ENCODE assay signal across 12 cellular contexts in the genomic region with DNA sequence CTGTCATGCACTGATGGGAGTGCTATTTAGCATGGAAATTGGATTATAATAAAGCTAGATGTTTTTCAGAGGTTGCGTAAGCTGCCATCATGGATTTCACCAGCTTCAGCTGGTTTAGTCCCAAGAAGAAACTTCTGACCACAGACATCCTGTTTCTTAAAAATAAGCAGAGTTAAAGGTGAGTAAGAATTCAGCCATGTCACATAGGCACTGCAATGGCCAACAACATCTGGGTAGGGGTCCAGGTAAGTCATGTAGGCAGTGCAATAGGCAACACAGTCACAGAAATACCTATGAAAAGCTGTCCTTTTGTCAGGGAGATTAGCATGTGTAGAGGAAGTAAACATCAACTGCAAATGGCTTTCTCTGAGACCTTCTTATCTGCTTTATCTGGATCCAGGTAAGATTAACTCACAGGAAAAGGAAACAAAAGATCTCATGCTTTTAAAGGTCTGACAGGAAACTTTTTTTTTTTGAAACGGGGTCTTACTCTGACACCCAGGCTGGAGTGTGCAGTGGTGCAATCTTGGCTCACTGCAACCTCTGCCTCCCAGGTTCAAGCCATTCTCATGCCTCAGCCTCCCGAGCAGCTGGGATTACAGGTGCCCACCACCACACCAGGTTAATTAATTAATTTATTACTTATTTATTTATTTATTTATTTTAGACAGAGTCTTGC. TPM values are rescaled to one million over a fixed set of nuclear protein-coding genes. Genes with fewer than 3 reads are reported as not detected.
DNase-seq lines count a peak whose midpoint lies in the region; ATAC-seq lines count a peak whose summit lies in the region.
"Not testable (repeated sequence)": the region's sequence is repeated elsewhere in the genome, so short reads cannot be mapped to it uniquely, and the experiment has no call there.
"Had no signal": no experiment of that assay in that cellular context is flagged by ENCODE, and none has a peak within 500 bp of the region (broad histone marks: within the 10 kb centered on the region; RNA-seq: fewer than 3 reads in every experiment).

No MANE protein-coding gene starts in this region.

- H3K9me3 ChIP-seq in CD8-positive, alpha-beta memory T cell (ENCODE audit: low read length) = not testable (repeated sequence)

- peak; percentile 47 for ATAC-seq in activated T-helper 17 cell treated with anti-CD3 and anti-CD28 coated beads, Interleukin-2, amount 50 U/mL, for 72 hours (replicated peaks)
- peak; percentile 29 for ATAC-seq in stimulated activated naive CD8-positive, alpha-beta T cell treated with anti-CD3 and anti-CD28 coated beads, Interleukin-15, Interleukin-2, amounts not matched to agents 100 U/mL and 50 U/mL, for 24 hours

- DNase-seq in CD8-positive, alpha-beta memory T cell = peak in 2 of 5 donors; percentile 34 to 55
- DNase-seq in T-helper 2 cell treated with Interferon-gamma antibody and Interleukin-4, amounts not matched to agents 5 μg/mL and 100 μg/mL, for 36 hours (ENCODE audit: low spot score); activated CD4-positive, alpha-beta memory T cell treated with anti-CD3 and anti-CD28 coated beads, Interleukin-2, amount 10 ng/mL, durations not matched to agents 7 days and 5 days; activated naive CD8-positive, alpha-beta T cell treated with anti-CD3 and anti-CD28 coated beads for 36 hours; immature natural killer cell; stimulated activated naive CD8-positive, alpha-beta T cell treated with anti-CD3 and anti-CD28 coated beads, Interleukin-15, Interleukin-2, amounts not matched to agents 100 U/mL and 50 U/mL, for 24 hours: not testable (repeated sequence)

- not testable (repeated sequence) for H3K4me1 ChIP-seq in CD8-positive, alpha-beta memory T cell (ENCODE audit: insufficient read depth, low read length)

- H3K36me3 Mint-ChIP-seq in CD8-positive, alpha-beta memory T cell = peaks cover 0 to 11% (median 0%) of the 10 kb centered on the region in 3 donors
- not testable (repeated sequence) for H3K36me3 Mint-ChIP-seq in T-helper 2 cell treated with Interferon-gamma antibody and Interleukin-4, amounts not matched to agents 5 μg/mL and 100 μg/mL, for 36 hours (ENCODE audit: low read depth); activated CD4-positive, alpha-beta memory T cell treated with anti-CD3 and anti-CD28 coated beads, Interleukin-2, amount 10 ng/mL, durations not matched to agents 7 days and 5 days (ENCODE audit: low read depth); activated T-helper 17 cell treated with anti-CD3 and anti-CD28 coated beads, Interleukin-2, amount 50 U/mL, for 72 hours (ENCODE audit: low read depth); activated naive CD8-positive, alpha-beta T cell treated with anti-CD3 and anti-CD28 coated beads for 36 hours; immature natural killer cell

- POLR2A ChIA-PET in CD8-positive, alpha-beta memory T cell (lab: Charles Lee); activated CD4-positive, alpha-beta memory T cell treated with anti-CD3 and anti-CD28 coated beads, Interleukin-2, amount 10 ng/mL, durations not matched to agents 7 days and 5 days (lab: Charles Lee): not testable (repeated sequence)

- CTCF ChIA-PET in CD8-positive, alpha-beta memory T cell (lab: Charles Lee); activated CD4-positive, alpha-beta memory T cell treated with anti-CD3 and anti-CD28 coated beads, Interleukin-2, amount 10 ng/mL, durations not matched to agents 7 days and 5 days (lab: Charles Lee): not testable (repeated sequence)

- not testable (repeated sequence) for H3K36me3 ChIP-seq in CD8-positive, alpha-beta memory T cell (ENCODE audit: insufficient read depth, low read length)

- peak overlapping the region in 6 of 7 donors; percentile 15 to 65 (median 54) for H3K4me3 Mint-ChIP-seq in CD8-positive, alpha-beta memory T cell
- H3K4me3 Mint-ChIP-seq in T-helper 2 cell treated with Interferon-gamma antibody and Interleukin-4, amounts not matched to agents 5 μg/mL and 100 μg/mL, for 36 hours; activated CD4-positive, alpha-beta memory T cell treated with anti-CD3 and anti-CD28 coated beads, Interleukin-2, amount 10 ng/mL, durations not matched to agents 7 days and 5 days; activated T-helper 17 cell treated with anti-CD3 and anti-CD28 coated beads, Interleukin-2, amount 50 U/mL, for 72 hours; activated naive CD8-positive, alpha-beta T cell treated with anti-CD3 and anti-CD28 coated beads for 36 hours: not testable (repeated sequence)
- H3K4me3 Mint-ChIP-seq in immature natural killer cell = peak overlapping the region in 1 of 5 donors; percentile 30

- not testable (repeated sequence) for H3K27me3 ChIP-seq in CD8-positive, alpha-beta memory T cell (ENCODE audit: insufficient read depth, low read length, poor library complexity, severe bottlenecking)

- not testable (repeated sequence) for H3K27me3 Mint-ChIP-seq in CD8-positive, alpha-beta memory T cell; T-helper 2 cell treated with Interferon-gamma antibody and Interleukin-4, amounts not matched to agents 5 μg/mL and 100 μg/mL, for 36 hours (ENCODE audit: low read depth); activated CD4-positive, alpha-beta memory T cell treated with anti-CD3 and anti-CD28 coated beads, Interleukin-2, amount 10 ng/mL, durations not matched to agents 7 days and 5 days; activated T-helper 17 cell treated with anti-CD3 and anti-CD28 coated beads, Interleukin-2, amount 50 U/mL, for 72 hours; activated naive CD8-positive, alpha-beta T cell treated with anti-CD3 and anti-CD28 coated beads for 36 hours; immature natural killer cell (ENCODE audit: low read depth in 3 of 3)

- not testable (repeated sequence) for H3K27ac ChIP-seq in CD8-positive, alpha-beta memory T cell (ENCODE audit: low read depth, low read length)

- not testable (repeated sequence) for H3K4me3 ChIP-seq in CD8-positive, alpha-beta memory T cell (ENCODE audit: low read length)

- H3K9me3 Mint-ChIP-seq in CD8-positive, alpha-beta memory T cell; T-helper 2 cell treated with Interferon-gamma antibody and Interleukin-4, amounts not matched to agents 5 μg/mL and 100 μg/mL, for 36 hours; activated CD4-positive, alpha-beta memory T cell treated with anti-CD3 and anti-CD28 coated beads, Interleukin-2, amount 10 ng/mL, durations not matched to agents 7 days and 5 days; activated T-helper 17 cell treated with anti-CD3 and anti-CD28 coated beads, Interleukin-2, amount 50 U/mL, for 72 hours; activated naive CD8-positive, alpha-beta T cell treated with anti-CD3 and anti-CD28 coated beads for 36 hours; immature natural killer cell: not testable (repeated sequence)

- H3K4me1 Mint-ChIP-seq in CD8-positive, alpha-beta memory T cell = peaks cover 20 to 33% (median 20%) of the 10 kb centered on the region in 3 donors
- peaks cover 16% of the 10 kb centered on the region for H3K4me1 Mint-ChIP-seq in T-helper 2 cell treated with Interferon-gamma antibody and Interleukin-4, amounts not matched to agents 5 μg/mL and 100 μg/mL, for 36 hours (ENCODE audit: low read depth)
- H3K4me1 Mint-ChIP-seq in activated CD4-positive, alpha-beta memory T cell treated with anti-CD3 and anti-CD28 coated beads, Interleukin-2, amount 10 ng/mL, durations not matched to agents 7 days and 5 days = peaks cover 27% of the 10 kb centered on the region
- H3K4me1 Mint-ChIP-seq in activated T-helper 17 cell treated with anti-CD3 and anti-CD28 coated beads, Interleukin-2, amount 50 U/mL, for 72 hours = not testable (repeated sequence)
- peaks cover 15% of the 10 kb centered on the region for H3K4me1 Mint-ChIP-seq in activated naive CD8-positive, alpha-beta T cell treated with anti-CD3 and anti-CD28 coated beads for 36 hours
- peaks cover 15 to 20% of the 10 kb centered on the region in 2 donors for H3K4me1 Mint-ChIP-seq in immature natural killer cell

- peak overlapping the region; percentile 29 to 90 (median 88) for H3K27ac Mint-ChIP-seq in CD8-positive, alpha-beta memory T cell
- peak overlapping the region; percentile 75 for H3K27ac Mint-ChIP-seq in T-helper 2 cell treated with Interferon-gamma antibody and Interleukin-4, amounts not matched to agents 5 μg/mL and 100 μg/mL, for 36 hours
- peak overlapping the region; percentile 83 for H3K27ac Mint-ChIP-seq in activated CD4-positive, alpha-beta memory T cell treated with anti-CD3 and anti-CD28 coated beads, Interleukin-2, amount 10 ng/mL, durations not matched to agents 7 days and 5 days
- H3K27ac Mint-ChIP-seq in activated T-helper 17 cell treated with anti-CD3 and anti-CD28 coated beads, Interleukin-2, amount 50 U/mL, for 72 hours = not testable (repeated sequence)
- H3K27ac Mint-ChIP-seq in activated naive CD8-positive, alpha-beta T cell treated with anti-CD3 and anti-CD28 coated beads for 36 hours = peak overlapping the region; percentile 74
- H3K27ac Mint-ChIP-seq in immature natural killer cell = peak overlapping the region in 4 of 6 donors; percentile 45 to 71 (median 64)

RNA-seq across cellular contexts. Expression of gene PPIAL4A, which starts 48.0 kb away (rescaled TPM):
- not detected for total RNA-seq in CD8-positive, alpha-beta memory T cell
- polyA plus RNA-seq in CD8-positive, alpha-beta memory T cell = not detected
- total RNA-seq in activated CD4-positive, alpha-beta memory T cell treated with anti-CD3 and anti-CD28 coated beads, Interleukin-2, amount 10 ng/mL, durations not matched to agents 7 days and 5 days = not detected
- not detected for total RNA-seq in activated T-helper 17 cell treated with anti-CD3 and anti-CD28 coated beads, Interleukin-2, amount 50 U/mL, for 72 hours
- not detected for total RNA-seq in activated naive CD8-positive, alpha-beta T cell treated with anti-CD3 and anti-CD28 coated beads for 36 hours
- polyA plus RNA-seq in immature natural killer cell = not detected
- total RNA-seq: H1, K562, M059J, OCI-LY7 had no signal
- polyA plus RNA-seq: A549, H1, K562 had no signal
